In the genomic region with DNA sequence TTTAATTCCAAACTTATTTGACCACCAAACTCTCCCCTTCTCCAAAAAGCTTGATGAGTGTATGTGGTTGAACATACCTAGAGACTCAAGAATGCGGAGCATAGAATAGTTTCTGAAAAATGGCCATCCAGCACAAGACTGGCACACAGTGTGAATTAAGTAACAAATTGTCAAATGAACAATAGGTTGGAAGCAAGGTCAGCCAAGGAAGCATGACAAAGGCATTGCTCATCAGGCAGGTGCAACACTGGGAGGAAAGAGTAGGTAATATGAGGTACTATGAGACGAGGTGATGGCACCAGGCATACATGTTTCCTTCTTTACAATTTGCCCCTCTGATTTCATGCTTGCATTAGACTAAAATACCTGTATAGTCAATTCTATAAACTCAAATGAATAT, we compare ENCODE assay signal across 33 cellular contexts.
A peak's percentile ranks its signal among the peaks of the same experiment; 100 is the strongest.
DNase-seq lines count a peak whose midpoint lies in the region; ATAC-seq, FAIRE-seq and TF ChIP-seq lines count a peak whose summit lies in the region.
"Had no signal": no experiment of that assay in that cellular context is flagged by ENCODE, and none has a peak within 500 bp of the region (broad histone marks: within the 10 kb centered on the region; RNA-seq: fewer than 3 reads in every experiment).

No MANE protein-coding gene starts in this region.

- H3K27ac Mint-ChIP-seq in GM23338 (no peak overlapping the region), Caco-2 (ENCODE audit: unreplicated experiment) (no peak overlapping the region)
- H3K27ac Mint-ChIP-seq: activated CD8-positive, alpha-beta memory T cell treated with anti-CD3 and anti-CD28 coated beads, Interleukin-2, amount 10 ng/mL, durations not matched to agents 7 days and 5 days; IgD-negative memory B cell; immature natural killer cell had no signal

- H3K27me3 Mint-ChIP-seq in GM23338 (ENCODE audit: insufficient read depth, low read depth, poor library complexity) (no peaks in the 10 kb centered on the region), Caco-2 (ENCODE audit: insufficient read depth, unreplicated experiment) (no peaks in the 10 kb centered on the region)
- H3K27me3 Mint-ChIP-seq: activated CD8-positive, alpha-beta memory T cell treated with anti-CD3 and anti-CD28 coated beads, Interleukin-2, amount 10 ng/mL, durations not matched to agents 7 days and 5 days; IgD-negative memory B cell had no signal

- H3K4me1 ChIP-seq in GM23338 (ENCODE audit: insufficient read depth) (no peaks in the 10 kb centered on the region), endothelial cell of umbilical vein (ENCODE audit: control insufficient read depth, extremely low read depth, insufficient read depth, low read length) (peaks cover 9% of the 10 kb centered on the region), Caco-2 (peaks cover 19% of the 10 kb centered on the region)
- H3K4me1 ChIP-seq: ascending aorta, gastroesophageal sphincter, left lung, parathyroid adenoma, right atrium auricular region, upper lobe of right lung had no signal

- H3K4me3 ChIP-seq in GM23338 (no peak overlapping the region), endothelial cell of umbilical vein (replicated peaks in 1 of 3; ENCODE audit: insufficient read depth in 1 of 3, low read depth in 1 of 3, low read length in 3 of 3) (no peak overlapping the region), Caco-2 (ENCODE audit: low read depth, low read length) (no peak overlapping the region)
- H3K4me3 ChIP-seq: ascending aorta, gastroesophageal sphincter, left lung, right atrium auricular region, upper lobe of right lung had no signal

- H3K79me2 ChIP-seq in GM23338 (replicated peaks; ENCODE audit: insufficient read depth) (no peaks in the 10 kb centered on the region), endothelial cell of umbilical vein (ENCODE audit: control insufficient read depth, insufficient read depth, low read length) (no peaks in the 10 kb centered on the region)
- H3K79me2 ChIP-seq: parathyroid adenoma had no signal

- no peaks in the 10 kb centered on the region for H3K36me3 ChIP-seq in GM23338 (ENCODE audit: insufficient read depth)
- no peaks in the 10 kb centered on the region for H3K36me3 ChIP-seq in endothelial cell of umbilical vein (ENCODE audit: control insufficient read depth in 2 of 2, extremely low read depth in 1 of 2, insufficient read depth in 2 of 2, low read length in 2 of 2)
- H3K36me3 ChIP-seq in Caco-2 (ENCODE audit: control insufficient read depth, insufficient read depth, low read length) = no peaks in the 10 kb centered on the region
- H3K36me3 ChIP-seq: ascending aorta, BE2C, gastroesophageal sphincter, left lung, right atrium auricular region, upper lobe of right lung had no signal

- no peak overlapping the region for H3K4me3 Mint-ChIP-seq in GM23338
- H3K4me3 Mint-ChIP-seq in Caco-2 (ENCODE audit: unreplicated experiment) = no peak overlapping the region
- H3K4me3 Mint-ChIP-seq: activated CD8-positive, alpha-beta memory T cell treated with anti-CD3 and anti-CD28 coated beads, Interleukin-2, amount 10 ng/mL, durations not matched to agents 7 days and 5 days; activated T-cell treated with anti-CD3 and anti-CD28 coated beads, Interleukin-2, amount 50 U/mL, for 4 hours; IgD-negative memory B cell; immature natural killer cell had no signal

- no peaks in the 10 kb centered on the region for H3K36me3 Mint-ChIP-seq in GM23338 (ENCODE audit: low read depth)
- H3K36me3 Mint-ChIP-seq in Caco-2 (ENCODE audit: insufficient read depth, unreplicated experiment) = peaks cover 4% of the 10 kb centered on the region
- H3K36me3 Mint-ChIP-seq: activated CD8-positive, alpha-beta memory T cell treated with anti-CD3 and anti-CD28 coated beads, Interleukin-2, amount 10 ng/mL, durations not matched to agents 7 days and 5 days; IgD-negative memory B cell; immature natural killer cell had no signal

- H3K9me1 ChIP-seq in endothelial cell of umbilical vein (replicated peaks; ENCODE audit: control insufficient read depth, extremely low read depth, insufficient read depth, low read length) = no peaks in the 10 kb centered on the region

- H4K20me1 ChIP-seq in GM23338 (replicated peaks; ENCODE audit: insufficient read depth) = no peaks in the 10 kb centered on the region
- no peaks in the 10 kb centered on the region for H4K20me1 ChIP-seq in endothelial cell of umbilical vein (replicated peaks; ENCODE audit: control insufficient read depth, extremely low read depth, insufficient read depth, low read length)

- intact Hi-C loops in endothelial cell of umbilical vein (cut with micrococcal nuclease) (loop anchor here (2.0 to 5.0 kb wide), 2 partner anchors 69 to 100 kb away; no protein-coding TSS in a partner anchor), Caco-2 (cut with micrococcal nuclease; ENCODE audit: unreplicated experiment) (no loop called here)

- dilution Hi-C loops in endothelial cell of umbilical vein (cut with MboI; ENCODE audit: extremely low pct_ligation_motif_present, low sequenced_read_pairs) = no loop called here

- H3K4me2 ChIP-seq in GM23338 (no peak overlapping the region), endothelial cell of umbilical vein (ENCODE audit: insufficient read depth, low read length) (peak overlapping the region; percentile 34)

- no peaks in the 10 kb centered on the region for H3K9me2 ChIP-seq in GM23338 (ENCODE audit: insufficient read depth)

- DNase-seq in GM23338 (ENCODE audit: low spot score) (peak; percentile 17), M059J (ENCODE audit: low read depth) (peak; percentile 16), endothelial cell of umbilical vein (ENCODE audit: low read depth, low spot score) (peak; percentile 62), kidney tubule cell (ENCODE audit: low spot score) (peak; percentile 82), Caco-2 (no peak), COLO668 (lab: John Stamatoyannopoulos, UW; ENCODE audit: unreplicated experiment) (no peak)
- DNase-seq: activated CD4-positive, alpha-beta T cell treated with anti-CD3 and anti-CD28 coated beads, Interleukin-2, amount 50 U/mL, for 4 hours; activated CD8-positive, alpha-beta memory T cell treated with anti-CD3 and anti-CD28 coated beads, Interleukin-2, amount 10 ng/mL, durations not matched to agents 7 days and 5 days; activated gamma-delta T cell; activated T-cell treated with anti-CD3 and anti-CD28 coated beads, Interleukin-2, amount 50 U/mL, for 4 hours; BE2C; central memory CD4-positive, alpha-beta T cell; DMS79; HCEC 1CT; hypothalamus; immature natural killer cell; left lung; mesendoderm; NCI-H1105 treated with DMSO at 0.1 percent for 48 hours; NCI-H1930; NCI-H526; SHP77; small intestine; stimulated activated naive CD4-positive, alpha-beta T cell; T-helper 2 cell; upper lobe of right lung had no signal

- CTCF ChIA-PET in endothelial cell of umbilical vein (lab: Charles Lee) = interaction anchor here (1.3 kb wide), 1 partner anchor 69 kb away, joined by 3 read pairs; no protein-coding TSS in a partner anchor
- CTCF ChIA-PET in Caco-2 (lab: Charles Lee) = no interaction called here

- H3K27ac ChIP-seq in GM23338 (ENCODE audit: low read depth) = no peak overlapping the region
- H3K27ac ChIP-seq in endothelial cell of umbilical vein (ENCODE audit: insufficient read depth, low read depth, low read length) = no peak overlapping the region
- H3K27ac ChIP-seq: ascending aorta, gastroesophageal sphincter, left lung, parathyroid adenoma, right atrium auricular region, upper lobe of right lung had no signal

- H3K9ac ChIP-seq in endothelial cell of umbilical vein (replicated peaks; ENCODE audit: extremely low read depth, insufficient read depth, low read length) = no peak overlapping the region
- H3K9ac ChIP-seq: parathyroid adenoma had no signal

- BruUV-seq in endothelial cell of umbilical vein (replicated peaks; lab: Mats Ljungman, UMichigan) = no TSS peak
- BruUV-seq in Caco-2 (replicated peaks; lab: Mats Ljungman, UMichigan) = no TSS peak

- TF ChIP-seq CTCF in GM23338 (conservative IDR thresholded peaks at IDR 0.05; ENCODE audit: low read depth in 2 of 2) (no peak), endothelial cell of umbilical vein (IDR thresholded peaks at IDR 0.05; ENCODE audit: extremely low read depth in 1 of 2, insufficient read depth in 1 of 2, low read depth in 1 of 2, low read length in 2 of 2) (no peak), Caco-2 (IDR thresholded peaks at IDR 0.05; ENCODE audit: insufficient read depth in 1 of 2, low read depth in 1 of 2, low read length in 1 of 2, severe bottlenecking in 1 of 2, unreplicated experiment in 1 of 2) (no peak)

- H3K9me3 Mint-ChIP-seq in GM23338 = no peaks in the 10 kb centered on the region
- peaks cover 17% of the 10 kb centered on the region for H3K9me3 Mint-ChIP-seq in Caco-2 (ENCODE audit: unreplicated experiment)
- H3K9me3 Mint-ChIP-seq: IgD-negative memory B cell had no signal

- peak; percentile 28 for FAIRE-seq in endothelial cell of umbilical vein (lab: Jason Lieb, UNC)

- no peak for TF ChIP-seq POLR2A in endothelial cell of umbilical vein (IDR thresholded peaks at IDR 0.05; ENCODE audit: low read depth, low read length)

- H3K4me1 Mint-ChIP-seq in GM23338 (peaks cover 2% of the 10 kb centered on the region; the same call in 1 of the 3 replicates), Caco-2 (ENCODE audit: low read depth, unreplicated experiment) (peaks cover 23% of the 10 kb centered on the region)
- H3K4me1 Mint-ChIP-seq: activated CD8-positive, alpha-beta memory T cell treated with anti-CD3 and anti-CD28 coated beads, Interleukin-2, amount 10 ng/mL, durations not matched to agents 7 days and 5 days; IgD-negative memory B cell; immature natural killer cell had no signal

- no peak overlapping the region for H2AFZ ChIP-seq in GM23338
- peak overlapping the region; percentile 43 for H2AFZ ChIP-seq in endothelial cell of umbilical vein (ENCODE audit: low read depth, low read length)
- H2AFZ ChIP-seq: parathyroid adenoma had no signal

- H3K9me3 ChIP-seq in endothelial cell of umbilical vein (replicated peaks; ENCODE audit: control insufficient read depth, insufficient read depth, low read length) = no peaks in the 10 kb centered on the region
- H3K9me3 ChIP-seq in Caco-2 = no peaks in the 10 kb centered on the region
- H3K9me3 ChIP-seq: ascending aorta, BE2C, gastroesophageal sphincter, left lung, right atrium auricular region, upper lobe of right lung had no signal

- ATAC-seq in GM23338 = no peak; the same call in 2 of the 3 replicates
- no peak for ATAC-seq in GM19023 (IDR thresholded peaks at IDR 0.05; ENCODE audit: unreplicated experiment)
- ATAC-seq: activated CD4-positive, CD25-positive, alpha-beta regulatory T cell treated with anti-CD3 and anti-CD28 coated beads, Interleukin-2, amount 50 U/mL, for 24 hours; activated CD8-positive, alpha-beta memory T cell treated with anti-CD3 and anti-CD28 coated beads, Interleukin-2, amount 10 ng/mL, durations not matched to agents 7 days and 5 days; activated T-cell treated with anti-CD3 and anti-CD28 coated beads, Interleukin-2, amount 50 U/mL, for 4 hours; gastroesophageal sphincter; left lung; upper lobe of right lung had no signal

- POLR2A ChIA-PET in endothelial cell of umbilical vein (lab: Charles Lee) (no interaction called here), Caco-2 (lab: Charles Lee) (no interaction called here)

- H3K27me3 ChIP-seq in GM23338 (ENCODE audit: insufficient read depth) (no peaks in the 10 kb centered on the region), endothelial cell of umbilical vein (ENCODE audit: control insufficient read depth in 2 of 2, insufficient read depth in 2 of 2, low read length in 2 of 2) (no peaks in the 10 kb centered on the region), Caco-2 (replicated peaks; ENCODE audit: control insufficient read depth, insufficient read depth, low read length) (no peaks in the 10 kb centered on the region)
- H3K27me3 ChIP-seq: ascending aorta, BE2C, gastroesophageal sphincter, left lung, right atrium auricular region, upper lobe of right lung had no signal

- H3F3A ChIP-seq in GM23338 (replicated peaks; ENCODE audit: low read depth) = no peaks in the 10 kb centered on the region

Comparison
In these comparisons a context has a peak if more than half of its experiments do, and no peak if none do; other contexts are left out.
1. DNase-seq: peak in GM23338 (single experiment), M059J (single experiment), endothelial cell of umbilical vein (single experiment) and kidney tubule cell (single experiment); none in Caco-2 (0 of 2) and COLO668 (single experiment).